ENCODE assay signal across 10 cellular contexts in genomic region chr13:92963029-92963428, GRCh38.
"Had no signal": no experiment of that assay in that cellular context is flagged by ENCODE, and none has a peak within 500 bp of the region (broad histone marks: within the 10 kb centered on the region; RNA-seq: fewer than 3 reads in every experiment).

No MANE protein-coding gene starts in this region.

- DNase-seq: activated naive CD8-positive, alpha-beta T cell treated with anti-CD3 and anti-CD28 coated beads for 36 hours; esophagus squamous epithelium; foreskin melanocyte; nephron progenitor cell; occipital lobe; psoas muscle; stimulated activated CD4-positive, alpha-beta T cell treated with anti-CD3 and anti-CD28 coated beads, Interleukin-2, amount 100 ng/mL, for 24 hours; SW 1271 had no signal

- H3K27ac ChIP-seq: cardiac muscle cell, esophagus squamous epithelium, psoas muscle had no signal

- H3K36me3 ChIP-seq: cardiac muscle cell, esophagus squamous epithelium had no signal

- H3K4me3 ChIP-seq: cardiac muscle cell, esophagus squamous epithelium, psoas muscle had no signal

- H3K27me3 ChIP-seq: cardiac muscle cell, esophagus squamous epithelium had no signal

- ATAC-seq: psoas muscle, sciatic nerve had no signal

- H3K9me3 ChIP-seq: psoas muscle had no signal

- H3K4me1 ChIP-seq: esophagus squamous epithelium, psoas muscle had no signal
